ENCODE assay signal across 1 cellular context in the genomic region with DNA sequence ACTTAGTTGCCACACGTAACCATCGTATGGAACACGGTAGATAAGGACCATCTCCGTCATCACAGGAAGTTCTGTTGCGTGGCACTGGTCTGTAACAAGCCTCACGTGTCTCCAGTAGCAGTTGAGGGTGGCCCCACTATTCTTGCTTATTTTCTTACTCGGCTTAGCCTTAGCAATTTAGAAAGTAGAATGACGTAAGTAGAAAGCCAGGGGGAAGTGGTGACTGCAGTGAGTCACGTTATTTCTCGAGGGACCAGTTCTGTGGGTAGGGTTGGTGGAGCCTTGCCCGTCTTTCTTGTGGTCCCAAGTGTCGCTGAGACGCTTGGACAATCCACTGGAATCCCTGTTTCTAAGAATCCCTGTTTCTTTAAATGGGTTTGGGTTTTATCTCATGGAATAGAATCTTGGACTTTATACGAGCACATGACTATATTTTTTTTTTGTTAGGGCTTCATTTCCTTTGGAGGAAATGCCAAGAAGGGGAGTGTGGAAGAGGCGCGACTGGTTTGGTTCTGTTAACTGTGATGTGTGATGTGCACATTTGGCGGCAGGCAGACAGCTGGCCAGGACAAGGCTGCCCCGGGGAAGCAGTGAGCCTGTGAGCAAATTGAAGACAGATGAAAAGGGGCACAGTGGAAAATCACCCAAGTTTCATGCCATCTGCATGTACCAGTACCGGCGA.
A peak's percentile ranks its signal among the peaks of the same experiment; 100 is the strongest.
TF ChIP-seq lines count a peak whose summit lies in the region.

No MANE protein-coding gene starts in this region.

TF ChIP-seq in K562, 482 proteins besides CTCF, POLR2A, EP300 and RAD21 (continued from another document):
- TF ChIP-seq, protein P1, sequence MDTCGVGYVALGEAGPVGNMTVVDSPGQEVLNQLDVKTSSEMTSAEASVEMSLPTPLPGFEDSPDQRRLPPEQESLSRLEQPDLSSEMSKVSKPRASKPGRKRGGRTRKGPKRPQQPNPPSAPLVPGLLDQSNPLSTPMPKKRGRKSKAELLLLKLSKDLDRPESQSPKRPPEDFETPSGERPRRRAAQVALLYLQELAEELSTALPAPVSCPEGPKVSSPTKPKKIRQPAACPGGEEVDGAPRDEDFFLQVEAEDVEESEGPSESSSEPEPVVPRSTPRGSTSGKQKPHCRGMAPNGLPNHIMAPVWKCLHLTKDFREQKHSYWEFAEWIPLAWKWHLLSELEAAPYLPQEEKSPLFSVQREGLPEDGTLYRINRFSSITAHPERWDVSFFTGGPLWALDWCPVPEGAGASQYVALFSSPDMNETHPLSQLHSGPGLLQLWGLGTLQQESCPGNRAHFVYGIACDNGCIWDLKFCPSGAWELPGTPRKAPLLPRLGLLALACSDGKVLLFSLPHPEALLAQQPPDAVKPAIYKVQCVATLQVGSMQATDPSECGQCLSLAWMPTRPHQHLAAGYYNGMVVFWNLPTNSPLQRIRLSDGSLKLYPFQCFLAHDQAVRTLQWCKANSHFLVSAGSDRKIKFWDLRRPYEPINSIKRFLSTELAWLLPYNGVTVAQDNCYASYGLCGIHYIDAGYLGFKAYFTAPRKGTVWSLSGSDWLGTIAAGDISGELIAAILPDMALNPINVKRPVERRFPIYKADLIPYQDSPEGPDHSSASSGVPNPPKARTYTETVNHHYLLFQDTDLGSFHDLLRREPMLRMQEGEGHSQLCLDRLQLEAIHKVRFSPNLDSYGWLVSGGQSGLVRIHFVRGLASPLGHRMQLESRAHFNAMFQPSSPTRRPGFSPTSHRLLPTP (IDR thresholded peaks at IDR 0.05; ENCODE audit: borderline replicate concordance, extremely low read depth, insufficient read length) = no peak
- TF ChIP-seq, protein P2, sequence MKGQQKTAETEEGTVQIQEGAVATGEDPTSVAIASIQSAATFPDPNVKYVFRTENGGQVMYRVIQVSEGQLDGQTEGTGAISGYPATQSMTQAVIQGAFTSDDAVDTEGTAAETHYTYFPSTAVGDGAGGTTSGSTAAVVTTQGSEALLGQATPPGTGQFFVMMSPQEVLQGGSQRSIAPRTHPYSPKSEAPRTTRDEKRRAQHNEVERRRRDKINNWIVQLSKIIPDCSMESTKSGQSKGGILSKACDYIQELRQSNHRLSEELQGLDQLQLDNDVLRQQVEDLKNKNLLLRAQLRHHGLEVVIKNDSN (CRISPR knock-in tag; IDR thresholded peaks at IDR 0.05) = peak; percentile 56; the same call in 1 of the 2 replicates
- TF ChIP-seq POLR2G (IDR thresholded peaks at IDR 0.05; ENCODE audit: low read depth, low read length) (no peak), FOSL1 (tag; conservative IDR thresholded peaks at IDR 0.05) (peak; percentile 66), RFX7 (CRISPR knock-in tag; IDR thresholded peaks at IDR 0.05) (no peak), ZNF444 (CRISPR knock-in tag; IDR thresholded peaks at IDR 0.05) (no peak), SPI1 (IDR thresholded peaks at IDR 0.05; ENCODE audit: borderline replicate concordance, low read depth, low read length) (0 out of 2 replicates have a peak, but pooled peaks have one; percentile 29), ZNF780A (CRISPR knock-in tag; IDR thresholded peaks at IDR 0.05) (no peak), CHCHD3 (CRISPR knock-in tag; IDR thresholded peaks at IDR 0.05) (no peak), JUN (IDR thresholded peaks at IDR 0.05; ENCODE audit: borderline replicate concordance, low read depth, low read length) (peak; percentile 59; the same call in 1 of the 2 replicates), JUN (CRISPR knock-in tag; IDR thresholded peaks at IDR 0.05; ENCODE audit: borderline replicate concordance) (no peak), CBFA2T3 (IDR thresholded peaks at IDR 0.05) (peak; percentile 19; the same call in 1 of the 2 replicates), ZKSCAN8 (CRISPR knock-in tag; IDR thresholded peaks at IDR 0.05) (0 out of 2 replicates have a peak, but pooled peaks have one; percentile 44), JUND (IDR thresholded peaks at IDR 0.05; ENCODE audit: borderline replicate concordance, low read depth, low read length) (peak; percentile 59; the same call in 1 of the 2 replicates), JUND (tag; IDR thresholded peaks at IDR 0.05; ENCODE audit: borderline replicate concordance, low read depth, low read length) (peak; percentile 61; the same call in 1 of the 3 replicates)
- TF ChIP-seq, protein P3, sequence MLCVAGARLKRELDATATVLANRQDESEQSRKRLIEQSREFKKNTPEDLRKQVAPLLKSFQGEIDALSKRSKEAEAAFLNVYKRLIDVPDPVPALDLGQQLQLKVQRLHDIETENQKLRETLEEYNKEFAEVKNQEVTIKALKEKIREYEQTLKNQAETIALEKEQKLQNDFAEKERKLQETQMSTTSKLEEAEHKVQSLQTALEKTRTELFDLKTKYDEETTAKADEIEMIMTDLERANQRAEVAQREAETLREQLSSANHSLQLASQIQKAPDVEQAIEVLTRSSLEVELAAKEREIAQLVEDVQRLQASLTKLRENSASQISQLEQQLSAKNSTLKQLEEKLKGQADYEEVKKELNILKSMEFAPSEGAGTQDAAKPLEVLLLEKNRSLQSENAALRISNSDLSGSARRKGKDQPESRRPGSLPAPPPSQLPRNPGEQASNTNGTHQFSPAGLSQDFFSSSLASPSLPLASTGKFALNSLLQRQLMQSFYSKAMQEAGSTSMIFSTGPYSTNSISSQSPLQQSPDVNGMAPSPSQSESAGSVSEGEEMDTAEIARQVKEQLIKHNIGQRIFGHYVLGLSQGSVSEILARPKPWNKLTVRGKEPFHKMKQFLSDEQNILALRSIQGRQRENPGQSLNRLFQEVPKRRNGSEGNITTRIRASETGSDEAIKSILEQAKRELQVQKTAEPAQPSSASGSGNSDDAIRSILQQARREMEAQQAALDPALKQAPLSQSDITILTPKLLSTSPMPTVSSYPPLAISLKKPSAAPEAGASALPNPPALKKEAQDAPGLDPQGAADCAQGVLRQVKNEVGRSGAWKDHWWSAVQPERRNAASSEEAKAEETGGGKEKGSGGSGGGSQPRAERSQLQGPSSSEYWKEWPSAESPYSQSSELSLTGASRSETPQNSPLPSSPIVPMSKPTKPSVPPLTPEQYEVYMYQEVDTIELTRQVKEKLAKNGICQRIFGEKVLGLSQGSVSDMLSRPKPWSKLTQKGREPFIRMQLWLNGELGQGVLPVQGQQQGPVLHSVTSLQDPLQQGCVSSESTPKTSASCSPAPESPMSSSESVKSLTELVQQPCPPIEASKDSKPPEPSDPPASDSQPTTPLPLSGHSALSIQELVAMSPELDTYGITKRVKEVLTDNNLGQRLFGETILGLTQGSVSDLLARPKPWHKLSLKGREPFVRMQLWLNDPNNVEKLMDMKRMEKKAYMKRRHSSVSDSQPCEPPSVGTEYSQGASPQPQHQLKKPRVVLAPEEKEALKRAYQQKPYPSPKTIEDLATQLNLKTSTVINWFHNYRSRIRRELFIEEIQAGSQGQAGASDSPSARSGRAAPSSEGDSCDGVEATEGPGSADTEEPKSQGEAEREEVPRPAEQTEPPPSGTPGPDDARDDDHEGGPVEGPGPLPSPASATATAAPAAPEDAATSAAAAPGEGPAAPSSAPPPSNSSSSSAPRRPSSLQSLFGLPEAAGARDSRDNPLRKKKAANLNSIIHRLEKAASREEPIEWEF (CRISPR knock-in tag; IDR thresholded peaks at IDR 0.05) = no peak
- TF ChIP-seq, protein P4, sequence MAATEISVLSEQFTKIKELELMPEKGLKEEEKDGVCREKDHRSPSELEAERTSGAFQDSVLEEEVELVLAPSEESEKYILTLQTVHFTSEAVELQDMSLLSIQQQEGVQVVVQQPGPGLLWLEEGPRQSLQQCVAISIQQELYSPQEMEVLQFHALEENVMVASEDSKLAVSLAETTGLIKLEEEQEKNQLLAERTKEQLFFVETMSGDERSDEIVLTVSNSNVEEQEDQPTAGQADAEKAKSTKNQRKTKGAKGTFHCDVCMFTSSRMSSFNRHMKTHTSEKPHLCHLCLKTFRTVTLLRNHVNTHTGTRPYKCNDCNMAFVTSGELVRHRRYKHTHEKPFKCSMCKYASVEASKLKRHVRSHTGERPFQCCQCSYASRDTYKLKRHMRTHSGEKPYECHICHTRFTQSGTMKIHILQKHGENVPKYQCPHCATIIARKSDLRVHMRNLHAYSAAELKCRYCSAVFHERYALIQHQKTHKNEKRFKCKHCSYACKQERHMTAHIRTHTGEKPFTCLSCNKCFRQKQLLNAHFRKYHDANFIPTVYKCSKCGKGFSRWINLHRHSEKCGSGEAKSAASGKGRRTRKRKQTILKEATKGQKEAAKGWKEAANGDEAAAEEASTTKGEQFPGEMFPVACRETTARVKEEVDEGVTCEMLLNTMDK (IDR thresholded peaks at IDR 0.05; ENCODE audit: borderline replicate concordance, insufficient read depth, low read depth, low read length, poor library complexity, severe bottlenecking) = no peak
- TF ChIP-seq, protein P5, sequence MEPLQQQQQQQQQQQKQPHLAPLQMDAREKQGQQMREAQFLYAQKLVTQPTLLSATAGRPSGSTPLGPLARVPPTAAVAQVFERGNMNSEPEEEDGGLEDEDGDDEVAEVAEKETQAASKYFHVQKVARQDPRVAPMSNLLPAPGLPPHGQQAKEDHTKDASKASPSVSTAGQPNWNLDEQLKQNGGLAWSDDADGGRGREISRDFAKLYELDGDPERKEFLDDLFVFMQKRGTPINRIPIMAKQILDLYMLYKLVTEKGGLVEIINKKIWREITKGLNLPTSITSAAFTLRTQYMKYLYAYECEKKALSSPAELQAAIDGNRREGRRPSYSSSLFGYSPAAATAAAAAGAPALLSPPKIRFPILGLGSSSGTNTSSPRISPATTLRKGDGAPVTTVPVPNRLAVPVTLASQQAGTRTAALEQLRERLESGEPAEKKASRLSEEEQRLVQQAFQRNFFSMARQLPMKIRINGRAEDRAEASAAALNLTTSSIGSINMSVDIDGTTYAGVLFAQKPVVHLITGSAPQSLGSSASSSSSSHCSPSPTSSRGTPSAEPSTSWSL (CRISPR knock-in tag; IDR thresholded peaks at IDR 0.05; ENCODE audit: borderline replicate concordance) = no peak
